In the genomic region with DNA sequence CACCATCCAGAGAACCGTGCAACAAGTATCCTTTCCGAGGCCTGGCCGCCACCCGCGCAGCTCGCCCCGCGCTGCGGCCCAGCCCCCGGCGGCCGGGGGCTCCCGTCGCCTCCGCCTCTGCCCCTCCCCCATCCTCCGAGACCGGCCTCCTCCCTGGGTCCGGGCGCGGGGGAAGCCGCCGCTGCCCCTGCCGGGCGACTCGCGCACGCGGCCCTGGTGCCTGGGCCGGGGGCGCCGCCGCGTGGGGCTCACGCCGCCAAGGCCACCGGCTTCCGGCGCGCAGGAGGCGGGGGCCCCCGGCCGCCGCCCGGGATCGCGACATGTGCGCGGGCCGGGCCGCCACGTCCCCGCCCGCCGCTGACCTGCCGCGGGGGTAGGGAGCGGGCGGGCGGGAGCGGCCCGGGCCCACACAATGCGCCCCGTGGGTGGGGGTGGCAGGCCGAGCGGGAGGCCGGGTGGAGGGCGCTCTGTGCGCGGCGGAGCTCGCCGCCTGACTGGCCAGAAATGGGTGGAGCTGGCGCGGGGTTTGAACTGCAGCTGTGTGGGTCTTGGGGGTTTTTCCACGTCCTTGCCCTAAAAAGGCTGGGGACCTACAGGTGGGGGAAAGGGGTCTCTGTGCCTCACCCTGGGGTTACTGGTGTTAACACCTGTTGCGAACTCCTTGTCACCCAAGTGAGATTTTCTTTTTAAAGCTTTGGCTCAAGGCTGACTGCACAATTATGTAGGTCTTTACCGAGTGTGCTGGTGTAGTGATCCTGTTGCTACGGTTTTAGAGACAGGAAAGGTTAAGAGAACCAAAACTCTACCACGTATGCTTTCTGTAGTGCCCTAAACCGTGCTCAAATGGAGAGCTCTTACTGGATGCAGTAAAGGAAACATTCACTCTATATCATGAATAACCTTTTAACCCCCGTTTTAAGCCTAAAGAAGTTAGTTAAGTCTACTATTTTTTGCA, we compare ENCODE assay signal across 8 cellular contexts. TPM values are rescaled to one million over a fixed set of nuclear protein-coding genes. Genes with fewer than 3 reads are reported as not detected.
DNase-seq lines count a peak whose midpoint lies in the region; ATAC-seq and TF ChIP-seq lines count a peak whose summit lies in the region.

No MANE protein-coding gene starts in this region.

- H3K4me3 ChIP-seq in GM12864 (ENCODE audit: low read depth, low read length) (peak overlapping the region; percentile 73), Karpas-422 (ENCODE audit: low read length) (peak overlapping the region; percentile 95), lung (peak overlapping the region; percentile 97)

- no peaks in the 10 kb centered on the region for H3K9me3 ChIP-seq in Karpas-422 (ENCODE audit: low read length)
- H3K9me3 ChIP-seq in lung (ENCODE audit: control insufficient read depth in 2 of 2, insufficient read depth in 1 of 2, low read length in 1 of 2): no peaks in the 10 kb centered on the region

- H3K9me2 ChIP-seq in Karpas-422 (replicated peaks; ENCODE audit: insufficient read depth, low read length): no peaks in the 10 kb centered on the region

- H3K4me2 ChIP-seq in Karpas-422 (ENCODE audit: low read depth, low read length, poor library complexity, severe bottlenecking): peak overlapping the region; percentile 84

- peak overlapping the region; percentile 97 for H3K4me3 Mint-ChIP-seq in activated CD4-positive, alpha-beta T cell treated with anti-CD3 and anti-CD28 coated beads, Interleukin-2, amount 10 ng/mL, durations not matched to agents 7 days and 5 days
- peak overlapping the region; percentile 94 for H3K4me3 Mint-ChIP-seq in dendritic cell treated with granulocyte-macrophage colony-stimulating factor and Interleukin-4, amounts not matched to agents 40 ng/mL and 50 ng/mL, for 4 days

- peak; percentile 58 for DNase-seq in GM12864 (ENCODE audit: low read depth)
- DNase-seq in Karpas-422: peak; percentile 68
- peak; percentile 37 for DNase-seq in activated CD4-positive, alpha-beta T cell treated with anti-CD3 and anti-CD28 coated beads, Interleukin-2, amount 10 ng/mL, durations not matched to agents 7 days and 5 days
- DNase-seq in lung (ENCODE audit: low spot score): peak; percentile 50
- DNase-seq in stimulated activated CD4-positive, alpha-beta T cell treated with anti-CD3 and anti-CD28 coated beads, TNF-alpha, amount 100 ng/mL, for 24 hours (ENCODE audit: low read depth in 3 of 3): peak; percentile 22 to 41 (median 26)

- intact Hi-C loops in dendritic cell treated with granulocyte-macrophage colony-stimulating factor and Interleukin-4, amounts not matched to agents 40 ng/mL and 50 ng/mL, for 4 days (cut with micrococcal nuclease): loop anchor here (2.0 kb wide), 1 partner anchor 32 kb away; a partner anchor contains a TSS

- peak overlapping the region; percentile 97 for H3K9ac ChIP-seq in Karpas-422 (ENCODE audit: low read length)

- H3K4me1 ChIP-seq in Karpas-422 (ENCODE audit: low read length): peaks cover 56% of the 10 kb centered on the region
- H3K4me1 ChIP-seq in lung (ENCODE audit: control insufficient read depth in 2 of 2, insufficient read depth in 2 of 2, low read length in 2 of 2): peaks cover 6 to 11% of the 10 kb centered on the region in 2 donors

- H3K27ac Mint-ChIP-seq in activated CD4-positive, alpha-beta T cell treated with anti-CD3 and anti-CD28 coated beads, Interleukin-2, amount 10 ng/mL, durations not matched to agents 7 days and 5 days: peak overlapping the region; percentile 98
- H3K27ac Mint-ChIP-seq in dendritic cell treated with granulocyte-macrophage colony-stimulating factor and Interleukin-4, amounts not matched to agents 40 ng/mL and 50 ng/mL, for 4 days: peak overlapping the region; percentile 98

- POLR2A ChIA-PET in activated CD4-positive, alpha-beta T cell treated with anti-CD3 and anti-CD28 coated beads, Interleukin-2, amount 10 ng/mL, durations not matched to agents 7 days and 5 days (lab: Charles Lee): interaction anchor here (0.9 to 1.2 kb wide), 2 partner anchors 32 to 529 kb away, joined by 3 to 4 read pairs; a partner anchor contains a TSS

- WGBS in lung, 2 donors: 1% methylated on average over 48 to 81 of the region's 81 CpGs

- H3K36me3 Mint-ChIP-seq in activated CD4-positive, alpha-beta T cell treated with anti-CD3 and anti-CD28 coated beads, Interleukin-2, amount 10 ng/mL, durations not matched to agents 7 days and 5 days (ENCODE audit: low read depth): peaks cover 29% of the 10 kb centered on the region
- H3K36me3 Mint-ChIP-seq in dendritic cell treated with granulocyte-macrophage colony-stimulating factor and Interleukin-4, amounts not matched to agents 40 ng/mL and 50 ng/mL, for 4 days (ENCODE audit: low read depth): peaks cover 27% of the 10 kb centered on the region

- peaks cover 56% of the 10 kb centered on the region for H3K79me2 ChIP-seq in Karpas-422 (ENCODE audit: low read length)

- H3K27me3 ChIP-seq in Karpas-422 (ENCODE audit: low read length) (no peaks in the 10 kb centered on the region), lung (ENCODE audit: control insufficient read depth, insufficient read depth) (no peaks in the 10 kb centered on the region)

- H3K9me3 Mint-ChIP-seq in activated CD4-positive, alpha-beta T cell treated with anti-CD3 and anti-CD28 coated beads, Interleukin-2, amount 10 ng/mL, durations not matched to agents 7 days and 5 days: no peaks in the 10 kb centered on the region
- H3K9me3 Mint-ChIP-seq in dendritic cell treated with granulocyte-macrophage colony-stimulating factor and Interleukin-4, amounts not matched to agents 40 ng/mL and 50 ng/mL, for 4 days: no peaks in the 10 kb centered on the region

- H3K27me3 Mint-ChIP-seq in activated CD4-positive, alpha-beta T cell treated with anti-CD3 and anti-CD28 coated beads, Interleukin-2, amount 10 ng/mL, durations not matched to agents 7 days and 5 days: peaks cover 3% of the 10 kb centered on the region
- H3K27me3 Mint-ChIP-seq in dendritic cell treated with granulocyte-macrophage colony-stimulating factor and Interleukin-4, amounts not matched to agents 40 ng/mL and 50 ng/mL, for 4 days: no peaks in the 10 kb centered on the region

- peaks cover 46% of the 10 kb centered on the region for H3K4me1 Mint-ChIP-seq in activated CD4-positive, alpha-beta T cell treated with anti-CD3 and anti-CD28 coated beads, Interleukin-2, amount 10 ng/mL, durations not matched to agents 7 days and 5 days
- peaks cover 42% of the 10 kb centered on the region for H3K4me1 Mint-ChIP-seq in dendritic cell treated with granulocyte-macrophage colony-stimulating factor and Interleukin-4, amounts not matched to agents 40 ng/mL and 50 ng/mL, for 4 days (ENCODE audit: low read depth)

- CTCF ChIA-PET in activated CD4-positive, alpha-beta T cell treated with anti-CD3 and anti-CD28 coated beads, Interleukin-2, amount 10 ng/mL, durations not matched to agents 7 days and 5 days (lab: Charles Lee): interaction anchor here (1.0 to 1.7 kb wide), 3 partner anchors 25 to 32 kb away, joined by 3 to 5 read pairs (median 3); no protein-coding TSS in a partner anchor

- H4K20me1 ChIP-seq in Karpas-422 (ENCODE audit: insufficient read depth, low read depth, low read length): peaks cover 25% of the 10 kb centered on the region; the same call in 1 of the 2 replicates

- peak overlapping the region; percentile 78; the same call in 1 of the 2 replicates for H2AFZ ChIP-seq in Karpas-422 (ENCODE audit: low read length)

- H3K27ac ChIP-seq in Karpas-422 (ENCODE audit: low read length): peak overlapping the region; percentile 81
- peak overlapping the region; percentile 87 to 99 for H3K27ac ChIP-seq in lung (ENCODE audit: low read depth in 1 of 2, low read length in 1 of 2)

- ATAC-seq in GM21723 (IDR thresholded peaks at IDR 0.05; ENCODE audit: unreplicated experiment) (peak; percentile 59), lung (ENCODE audit: insufficient read depth, low FRiP score) (peak; percentile 53), GM18519 (IDR thresholded peaks at IDR 0.05; ENCODE audit: low FRiP score, unreplicated experiment) (no peak)

- H3K36me3 ChIP-seq in Karpas-422 (ENCODE audit: insufficient read depth, low read length): peaks cover 33% of the 10 kb centered on the region
- peaks cover 0 to 1% of the 10 kb centered on the region in 2 donors for H3K36me3 ChIP-seq in lung (ENCODE audit: control insufficient read depth in 2 of 2, insufficient read depth in 2 of 2, low read length in 2 of 2)

- TF ChIP-seq CTCF in GM12864 (IDR thresholded peaks at IDR 0.05; ENCODE audit: low read depth, low read length, missing control alignments) (no peak), lung (IDR thresholded peaks at IDR 0.05; ENCODE audit: control extremely low read depth, extremely low read depth) (no peak)

RNA-seq across cellular contexts. Expression of a gene that starts 32.3 kb away (rescaled TPM):
- total RNA-seq in Karpas-422 (2014; rRNA removed; shearing (Covaris generic); ENCODE audit: low replicate concordance): 94.1 and 95.7 TPM in 2 replicates
- 10 to 100 TPM; 74.0 to 95.3 TPM for total RNA-seq in activated CD4-positive, alpha-beta T cell treated with anti-CD3 and anti-CD28 coated beads, Interleukin-2, amount 10 ng/mL, durations not matched to agents 7 days and 5 days
- total RNA-seq in lung: 100 to 1,000 TPM in 1 of 2 donors, 10 to 100 TPM in 1; 75.8 to 122 TPM
- polyA plus RNA-seq in lung: 10 to 100 TPM in 1 of 2 donors, 1 to 10 TPM in 1; 9.4 to 25.7 TPM
